12 cellular contexts compared by ENCODE assay signal in the genomic region with DNA sequence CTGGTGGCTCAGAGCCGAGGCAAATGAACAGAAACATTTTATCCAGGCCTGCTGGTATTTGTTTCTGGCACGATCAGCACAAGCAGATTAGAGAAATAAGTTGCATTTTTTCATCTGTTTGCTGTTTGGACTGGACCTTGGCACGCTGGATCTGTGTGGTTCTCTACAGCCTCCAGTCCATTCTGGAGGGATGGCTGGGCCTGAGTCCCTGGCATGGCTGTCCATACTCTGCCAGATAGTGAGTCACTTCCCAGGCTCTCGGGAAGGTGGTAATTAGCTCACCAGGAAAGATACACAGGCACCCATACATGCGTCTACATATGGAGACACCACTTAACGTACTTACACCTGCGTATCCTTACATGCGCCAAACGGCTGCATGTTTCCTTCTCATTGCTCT.
DNase-seq lines count a peak whose midpoint lies in the region; ATAC-seq and TF ChIP-seq lines count a peak whose summit lies in the region.
"Had no signal": no experiment of that assay in that cellular context is flagged by ENCODE, and none has a peak within 500 bp of the region (broad histone marks: within the 10 kb centered on the region; RNA-seq: fewer than 3 reads in every experiment).

No MANE protein-coding gene starts in this region.

- peaks cover 12 to 13% of the 10 kb centered on the region in 2 experiments for H3K4me1 ChIP-seq in trophoblast cell (ENCODE audit: control insufficient read depth in 1 of 2, insufficient read depth in 2 of 2, low read length in 2 of 2)

- H2BK12ac ChIP-seq in trophoblast cell (ENCODE audit: low read length) = peak overlapping the region; percentile 83

- no peaks in the 10 kb centered on the region for H3K27me3 Mint-ChIP-seq in T-helper 2 cell treated with Interferon-gamma antibody and Interleukin-4, amounts not matched to agents 5 μg/mL and 100 μg/mL, for 36 hours (ENCODE audit: low read depth)
- no peaks in the 10 kb centered on the region for H3K27me3 Mint-ChIP-seq in glutamatergic neuron (ENCODE audit: unreplicated experiment)

- no peaks in the 10 kb centered on the region for H3K9me3 ChIP-seq in SK-N-MC (ENCODE audit: low read depth, low read length)
- H3K9me3 ChIP-seq in trophoblast cell (ENCODE audit: insufficient read depth, low read depth, low read length) = peaks cover 1% of the 10 kb centered on the region
- H3K9me3 ChIP-seq: SJCRH30 had no signal

- peak overlapping the region; percentile 61 for H3K14ac ChIP-seq in trophoblast cell (ENCODE audit: low read length)

- H3K27ac Mint-ChIP-seq in T-helper 2 cell treated with Interferon-gamma antibody and Interleukin-4, amounts not matched to agents 5 μg/mL and 100 μg/mL, for 36 hours = no peak overlapping the region
- H3K27ac Mint-ChIP-seq in glutamatergic neuron (ENCODE audit: unreplicated experiment) = no peak overlapping the region
- H3K27ac Mint-ChIP-seq: stimulated activated effector memory CD8-positive, alpha-beta T cell treated with anti-CD3 and anti-CD28 coated beads, Interleukin-12 subunit alpha, Interleukin-12 subunit beta, amount 100 ng/mL, for 72 hours had no signal

- H3K23ac ChIP-seq in trophoblast cell (ENCODE audit: low read length) = no peak overlapping the region

- H3K9me3 Mint-ChIP-seq in T-helper 2 cell treated with Interferon-gamma antibody and Interleukin-4, amounts not matched to agents 5 μg/mL and 100 μg/mL, for 36 hours = no peaks in the 10 kb centered on the region
- peaks cover 4% of the 10 kb centered on the region for H3K9me3 Mint-ChIP-seq in glutamatergic neuron (ENCODE audit: unreplicated experiment)
- H3K9me3 Mint-ChIP-seq: stimulated activated effector memory CD8-positive, alpha-beta T cell treated with anti-CD3 and anti-CD28 coated beads, Interleukin-12 subunit alpha, Interleukin-12 subunit beta, amount 100 ng/mL, for 72 hours had no signal

- peak; percentile 76 for DNase-seq in EL
- no peak for DNase-seq in SK-N-MC (ENCODE audit: low read depth, low spot score)
- peak; percentile 33 for DNase-seq in fibroblast of villous mesenchyme (ENCODE audit: low read depth)
- peak in 1 of 2 donors; percentile 43 for DNase-seq in trophoblast cell
- DNase-seq in T-helper 2 cell treated with Interferon-gamma antibody and Interleukin-4, amounts not matched to agents 5 μg/mL and 100 μg/mL, for 36 hours (ENCODE audit: low spot score) = no peak
- no peak for DNase-seq in glutamatergic neuron
- DNase-seq: GDM1, SJCRH30 had no signal

- H3K36me3 ChIP-seq in SK-N-MC (ENCODE audit: insufficient read depth, low read length) (no peaks in the 10 kb centered on the region), trophoblast cell (ENCODE audit: control insufficient read depth in 1 of 2, insufficient read depth in 2 of 2, low read length in 2 of 2) (no peaks in the 10 kb centered on the region)
- H3K36me3 ChIP-seq: SJCRH30 had no signal

- peak overlapping the region; percentile 78 for H2BK5ac ChIP-seq in trophoblast cell (ENCODE audit: low read depth, low read length, poor library complexity)

- peak overlapping the region; percentile 3 for H3K4ac ChIP-seq in trophoblast cell (ENCODE audit: low read depth, low read length)

- H2AK5ac ChIP-seq in trophoblast cell (ENCODE audit: low read length) = peak overlapping the region; percentile 21

- H3K4me1 Mint-ChIP-seq in T-helper 2 cell treated with Interferon-gamma antibody and Interleukin-4, amounts not matched to agents 5 μg/mL and 100 μg/mL, for 36 hours (ENCODE audit: low read depth) = no peaks in the 10 kb centered on the region
- peaks cover 2% of the 10 kb centered on the region for H3K4me1 Mint-ChIP-seq in glutamatergic neuron (ENCODE audit: low read depth, unreplicated experiment)
- H3K4me1 Mint-ChIP-seq: stimulated activated effector memory CD8-positive, alpha-beta T cell treated with anti-CD3 and anti-CD28 coated beads, Interleukin-12 subunit alpha, Interleukin-12 subunit beta, amount 100 ng/mL, for 72 hours had no signal

- WGBS in trophoblast cell (ENCODE audit: extremely low coverage, insufficient coverage, insufficient read length) = no CpG with 5 or more reads among the region's 9 CpGs

- H4K91ac ChIP-seq in trophoblast cell (ENCODE audit: low read depth, low read length) = peak overlapping the region; percentile 87

- no peak overlapping the region for H3K4me3 Mint-ChIP-seq in T-helper 2 cell treated with Interferon-gamma antibody and Interleukin-4, amounts not matched to agents 5 μg/mL and 100 μg/mL, for 36 hours
- no peak overlapping the region for H3K4me3 Mint-ChIP-seq in glutamatergic neuron (ENCODE audit: unreplicated experiment)
- H3K4me3 Mint-ChIP-seq: stimulated activated effector memory CD8-positive, alpha-beta T cell treated with anti-CD3 and anti-CD28 coated beads, Interleukin-12 subunit alpha, Interleukin-12 subunit beta, amount 100 ng/mL, for 72 hours had no signal

- no peak overlapping the region for H3K18ac ChIP-seq in trophoblast cell (ENCODE audit: low read length)

- H3K27ac ChIP-seq in SK-N-MC (peak overlapping the region; percentile 67), trophoblast cell (ENCODE audit: low read depth, low read length) (peak overlapping the region; percentile 54)
- H3K27ac ChIP-seq: SJCRH30 had no signal

- no peak overlapping the region for H4K12ac ChIP-seq in trophoblast cell (ENCODE audit: low read depth, low read length)

- H4K8ac ChIP-seq in trophoblast cell (ENCODE audit: low read depth, low read length) = peak overlapping the region; percentile 36

- no peaks in the 10 kb centered on the region for H3K27me3 ChIP-seq in trophoblast cell (ENCODE audit: insufficient read depth, low read length)
- H3K27me3 ChIP-seq: SJCRH30 had no signal

- H3K4me3 ChIP-seq in SK-N-MC (no peak overlapping the region), fibroblast of villous mesenchyme (ENCODE audit: low read depth, low read length) (no peak overlapping the region), trophoblast cell (ENCODE audit: low read depth, low read length) (no peak overlapping the region)
- H3K4me3 ChIP-seq: K562, SJCRH30 had no signal

- H3K4me2 ChIP-seq in trophoblast cell (ENCODE audit: low read length) = no peak overlapping the region

- peaks cover 18% of the 10 kb centered on the region for H3K79me1 ChIP-seq in trophoblast cell (ENCODE audit: low read length)

- ATAC-seq in HG02884 (IDR thresholded peaks at IDR 0.05; ENCODE audit: unreplicated experiment) (no peak), HG03025 (IDR thresholded peaks at IDR 0.05; ENCODE audit: low FRiP score, unreplicated experiment) (no peak)
- ATAC-seq: K562; stimulated activated effector memory CD8-positive, alpha-beta T cell treated with anti-CD3 and anti-CD28 coated beads, Interleukin-12 subunit alpha, Interleukin-12 subunit beta, amount 100 ng/mL, for 72 hours had no signal

- TF ChIP-seq CTCF in fibroblast of villous mesenchyme (IDR thresholded peaks at IDR 0.05; ENCODE audit: insufficient read depth, low read depth, low read length) (no peak), glutamatergic neuron (IDR thresholded peaks at IDR 0.05; ENCODE audit: partially characterized antibody, unreplicated experiment) (no peak)

- H2AFZ ChIP-seq in trophoblast cell (ENCODE audit: insufficient read depth, low read length, poor library complexity) = peak overlapping the region; percentile 40

- peak overlapping the region; percentile 67 for H2BK120ac ChIP-seq in trophoblast cell (ENCODE audit: insufficient read depth, low read length, poor library complexity)

- H3K9ac ChIP-seq in SK-N-MC (ENCODE audit: insufficient read length) (peak overlapping the region; percentile 26), trophoblast cell (ENCODE audit: low read length) (no peak overlapping the region)

- H3K36me3 Mint-ChIP-seq in T-helper 2 cell treated with Interferon-gamma antibody and Interleukin-4, amounts not matched to agents 5 μg/mL and 100 μg/mL, for 36 hours (ENCODE audit: low read depth) = no peaks in the 10 kb centered on the region
- H3K36me3 Mint-ChIP-seq in glutamatergic neuron (ENCODE audit: unreplicated experiment) = no peaks in the 10 kb centered on the region
- H3K36me3 Mint-ChIP-seq: stimulated activated effector memory CD8-positive, alpha-beta T cell treated with anti-CD3 and anti-CD28 coated beads, Interleukin-12 subunit alpha, Interleukin-12 subunit beta, amount 100 ng/mL, for 72 hours had no signal

- no peaks in the 10 kb centered on the region for H3K79me2 ChIP-seq in trophoblast cell (ENCODE audit: control insufficient read depth, insufficient read depth, low read length, poor library complexity)

Comparison
In these comparisons a context has a peak if more than half of its experiments do, and no peak if none do; other contexts are left out.
1. DNase-seq: peak in EL (single experiment) and fibroblast of villous mesenchyme (single experiment); none in SK-N-MC (single experiment), T-helper 2 cell treated with Interferon-gamma antibody and Interleukin-4, amounts not matched to agents 5 μg/mL and 100 μg/mL, for 36 hours (single experiment) and glutamatergic neuron (single experiment).